1 cellular context compared by ENCODE assay signal in the genomic region with DNA sequence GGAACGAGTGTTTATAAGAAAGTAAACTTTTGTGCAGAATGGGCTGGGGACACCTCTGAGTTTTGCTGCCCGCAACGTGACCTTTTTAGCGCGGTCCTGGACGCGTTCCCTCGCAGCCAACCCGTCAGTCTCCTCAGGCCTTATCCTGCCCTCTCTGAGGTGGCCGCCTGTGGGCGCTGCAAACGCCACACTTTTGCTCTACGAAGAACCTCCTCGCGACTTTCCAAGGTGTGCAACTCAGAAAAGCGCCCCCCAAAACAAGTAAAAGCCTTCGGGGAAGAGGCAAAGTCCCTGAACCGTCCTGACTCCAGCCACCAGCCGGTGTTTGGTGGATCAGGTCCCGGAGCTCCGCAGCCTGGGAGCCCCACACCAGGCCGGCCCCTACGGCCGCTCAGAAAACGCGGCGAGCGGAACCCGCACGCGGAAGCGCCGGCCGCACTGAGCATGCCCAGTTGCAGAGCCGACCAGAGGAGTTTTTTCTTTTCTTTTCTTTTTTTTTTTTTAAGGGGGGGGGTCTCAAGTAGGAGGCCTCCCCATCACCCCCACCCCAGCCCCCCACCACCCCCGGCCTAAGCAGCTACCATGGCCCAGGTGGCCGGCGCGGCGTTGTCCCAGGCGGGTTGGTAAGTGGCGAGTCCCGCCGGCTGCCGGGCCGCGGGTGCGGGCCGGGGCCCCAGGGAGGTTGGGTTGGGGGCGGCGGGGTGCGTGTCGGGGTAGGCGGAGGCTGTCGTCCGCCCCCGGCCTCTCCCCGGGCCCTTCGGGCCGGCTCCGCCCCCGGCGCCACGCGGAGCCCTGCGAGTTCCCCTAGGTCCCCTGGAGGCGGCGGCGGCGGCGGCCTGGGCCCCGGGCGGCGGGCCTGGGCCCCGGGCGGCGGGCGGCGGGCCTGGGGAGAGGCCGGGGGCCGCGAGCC.
TF ChIP-seq lines count a peak whose summit lies in the region.

Gene TDRD3, plus strand, starts transcription at position 438 of the 910 bp plus-strand sequence. Its CDS starts 145 bp downstream, at position 583.

TF ChIP-seq in GM12878, 131 proteins besides CTCF, POLR2A, EP300 and RAD21 (continued from another document and continues in another):
- TF ChIP-seq IRF5 (IDR thresholded peaks at IDR 0.05; ENCODE audit: borderline replicate concordance) (0 out of 2 replicates have a peak, but pooled peaks have one; percentile 14), IKZF1 (conservative IDR thresholded peaks at IDR 0.05) (peak; percentile 32; the same call in 1 of the 2 replicates), PML (IDR thresholded peaks at IDR 0.05; ENCODE audit: low read length) (peak; percentile 90; the same call in 1 of the 2 replicates), NBN (IDR thresholded peaks at IDR 0.05) (peak; percentile 92), RB1 (IDR thresholded peaks at IDR 0.05; ENCODE audit: borderline replicate concordance) (peak; percentile 76), HDAC2 (IDR thresholded peaks at IDR 0.05) (no peak), BCL11A (IDR thresholded peaks at IDR 0.05; ENCODE audit: low read depth, low read length) (no peak), SMAD5 (IDR thresholded peaks at IDR 0.05; ENCODE audit: low read depth) (no peak; the same call in 1 of the 2 replicates), ZNF274 (IDR thresholded peaks at IDR 0.05; ENCODE audit: insufficient read depth, insufficient read length) (no peak), WRNIP1 (IDR thresholded peaks at IDR 0.05; ENCODE audit: borderline replicate concordance, low read depth, low read length) (no peak), MTA3 (IDR thresholded peaks at IDR 0.05; ENCODE audit: borderline replicate concordance, low read length) (no peak), ETV6 (conservative IDR thresholded peaks at IDR 0.05 in 1 of 2, IDR thresholded peaks at IDR 0.05 in 1 of 2; ENCODE audit: borderline replicate concordance in 1 of 2, low read depth in 1 of 2) (no peak), NFIC (IDR thresholded peaks at IDR 0.05; ENCODE audit: low read depth, low read length) (no peak), NR2C2 (IDR thresholded peaks at IDR 0.05; ENCODE audit: borderline replicate concordance, control insufficient read depth, insufficient read length, low read depth) (no peak), ESRRA (IDR thresholded peaks at IDR 0.05; ENCODE audit: low read length) (no peak), RELB (IDR thresholded peaks at IDR 0.05; ENCODE audit: low read depth) (peak; percentile 83; the same call in 1 of the 2 replicates), ATF2 (IDR thresholded peaks at IDR 0.05; ENCODE audit: low read length) (no peak), JUNB (IDR thresholded peaks at IDR 0.05) (no peak), HDGF (IDR thresholded peaks at IDR 0.05) (no peak), EZH2 (IDR thresholded peaks at IDR 0.05; ENCODE audit: borderline replicate concordance, control insufficient read depth, low read depth, low read length) (no peak), MEF2A (IDR thresholded peaks at IDR 0.05; ENCODE audit: insufficient read depth, low read depth, low read length) (no peak), ZNF207 (IDR thresholded peaks at IDR 0.05; ENCODE audit: borderline replicate concordance) (peak; percentile 66; the same call in 1 of the 2 replicates), PAX5 (IDR thresholded peaks at IDR 0.05; ENCODE audit: borderline replicate concordance, low read depth, low read length) (no peak), TBL1XR1 (IDR thresholded peaks at IDR 0.05; ENCODE audit: low read depth, low read length) (no peak; the same call in 1 of the 2 replicates), TCF3 (IDR thresholded peaks at IDR 0.05; ENCODE audit: borderline replicate concordance, insufficient read depth, low read depth, low read length) (0 out of 2 replicates have a peak, but pooled peaks have one; percentile 15), ZSCAN29 (IDR thresholded peaks at IDR 0.05) (no peak), CBX3 (IDR thresholded peaks at IDR 0.05; ENCODE audit: borderline replicate concordance, low read depth) (no peak), NRF1 (conservative IDR thresholded peaks at IDR 0.05; ENCODE audit: low read depth, low read length) (no peak), FOXM1 (IDR thresholded peaks at IDR 0.05; ENCODE audit: low read depth, low read length) (0 out of 2 replicates have a peak, but pooled peaks have one; percentile 46), BCL3 (IDR thresholded peaks at IDR 0.05; ENCODE audit: borderline replicate concordance, insufficient read depth, low read depth, low read length, poor library complexity, severe bottlenecking) (no peak), RBBP5 (conservative IDR thresholded peaks at IDR 0.05) (no peak), TCF12 (IDR thresholded peaks at IDR 0.05; ENCODE audit: low read depth, low read length) (no peak), CREM (IDR thresholded peaks at IDR 0.05; ENCODE audit: low read depth) (peak; percentile 54), E4F1 (IDR thresholded peaks at IDR 0.05; ENCODE audit: borderline replicate concordance, partially characterized antibody) (peak; percentile 43), KAT2A (conservative IDR thresholded peaks at IDR 0.05; ENCODE audit: control insufficient read depth, low read depth, low read length) (no peak), BHLHE40 (IDR thresholded peaks at IDR 0.05; ENCODE audit: borderline replicate concordance in 1 of 2, low read depth in 2 of 2, low read length in 1 of 2) (peak in 1 of 2 experiments; percentile 20; a peak in 1 of 4 replicates), SRF (IDR thresholded peaks at IDR 0.05; ENCODE audit: low read depth in 2 of 2, low read length in 2 of 2) (no peak)
- TF ChIP-seq, protein P1, sequence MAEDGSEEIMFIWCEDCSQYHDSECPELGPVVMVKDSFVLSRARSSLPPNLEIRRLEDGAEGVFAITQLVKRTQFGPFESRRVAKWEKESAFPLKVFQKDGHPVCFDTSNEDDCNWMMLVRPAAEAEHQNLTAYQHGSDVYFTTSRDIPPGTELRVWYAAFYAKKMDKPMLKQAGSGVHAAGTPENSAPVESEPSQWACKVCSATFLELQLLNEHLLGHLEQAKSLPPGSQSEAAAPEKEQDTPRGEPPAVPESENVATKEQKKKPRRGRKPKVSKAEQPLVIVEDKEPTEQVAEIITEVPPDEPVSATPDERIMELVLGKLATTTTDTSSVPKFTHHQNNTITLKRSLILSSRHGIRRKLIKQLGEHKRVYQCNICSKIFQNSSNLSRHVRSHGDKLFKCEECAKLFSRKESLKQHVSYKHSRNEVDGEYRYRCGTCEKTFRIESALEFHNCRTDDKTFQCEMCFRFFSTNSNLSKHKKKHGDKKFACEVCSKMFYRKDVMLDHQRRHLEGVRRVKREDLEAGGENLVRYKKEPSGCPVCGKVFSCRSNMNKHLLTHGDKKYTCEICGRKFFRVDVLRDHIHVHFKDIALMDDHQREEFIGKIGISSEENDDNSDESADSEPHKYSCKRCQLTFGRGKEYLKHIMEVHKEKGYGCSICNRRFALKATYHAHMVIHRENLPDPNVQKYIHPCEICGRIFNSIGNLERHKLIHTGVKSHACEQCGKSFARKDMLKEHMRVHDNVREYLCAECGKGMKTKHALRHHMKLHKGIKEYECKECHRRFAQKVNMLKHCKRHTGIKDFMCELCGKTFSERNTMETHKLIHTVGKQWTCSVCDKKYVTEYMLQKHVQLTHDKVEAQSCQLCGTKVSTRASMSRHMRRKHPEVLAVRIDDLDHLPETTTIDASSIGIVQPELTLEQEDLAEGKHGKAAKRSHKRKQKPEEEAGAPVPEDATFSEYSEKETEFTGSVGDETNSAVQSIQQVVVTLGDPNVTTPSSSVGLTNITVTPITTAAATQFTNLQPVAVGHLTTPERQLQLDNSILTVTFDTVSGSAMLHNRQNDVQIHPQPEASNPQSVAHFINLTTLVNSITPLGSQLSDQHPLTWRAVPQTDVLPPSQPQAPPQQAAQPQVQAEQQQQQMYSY (CRISPR knock-in tag; IDR thresholded peaks at IDR 0.05): no peak
- TF ChIP-seq, protein P2, sequence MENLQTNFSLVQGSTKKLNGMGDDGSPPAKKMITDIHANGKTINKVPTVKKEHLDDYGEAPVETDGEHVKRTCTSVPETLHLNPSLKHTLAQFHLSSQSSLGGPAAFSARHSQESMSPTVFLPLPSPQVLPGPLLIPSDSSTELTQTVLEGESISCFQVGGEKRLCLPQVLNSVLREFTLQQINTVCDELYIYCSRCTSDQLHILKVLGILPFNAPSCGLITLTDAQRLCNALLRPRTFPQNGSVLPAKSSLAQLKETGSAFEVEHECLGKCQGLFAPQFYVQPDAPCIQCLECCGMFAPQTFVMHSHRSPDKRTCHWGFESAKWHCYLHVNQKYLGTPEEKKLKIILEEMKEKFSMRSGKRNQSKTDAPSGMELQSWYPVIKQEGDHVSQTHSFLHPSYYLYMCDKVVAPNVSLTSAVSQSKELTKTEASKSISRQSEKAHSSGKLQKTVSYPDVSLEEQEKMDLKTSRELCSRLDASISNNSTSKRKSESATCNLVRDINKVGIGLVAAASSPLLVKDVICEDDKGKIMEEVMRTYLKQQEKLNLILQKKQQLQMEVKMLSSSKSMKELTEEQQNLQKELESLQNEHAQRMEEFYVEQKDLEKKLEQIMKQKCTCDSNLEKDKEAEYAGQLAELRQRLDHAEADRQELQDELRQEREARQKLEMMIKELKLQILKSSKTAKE (IDR thresholded peaks at IDR 0.05; ENCODE audit: low read depth, poor library complexity, severe bottlenecking): peak; percentile 76
- TF ChIP-seq, protein P3, sequence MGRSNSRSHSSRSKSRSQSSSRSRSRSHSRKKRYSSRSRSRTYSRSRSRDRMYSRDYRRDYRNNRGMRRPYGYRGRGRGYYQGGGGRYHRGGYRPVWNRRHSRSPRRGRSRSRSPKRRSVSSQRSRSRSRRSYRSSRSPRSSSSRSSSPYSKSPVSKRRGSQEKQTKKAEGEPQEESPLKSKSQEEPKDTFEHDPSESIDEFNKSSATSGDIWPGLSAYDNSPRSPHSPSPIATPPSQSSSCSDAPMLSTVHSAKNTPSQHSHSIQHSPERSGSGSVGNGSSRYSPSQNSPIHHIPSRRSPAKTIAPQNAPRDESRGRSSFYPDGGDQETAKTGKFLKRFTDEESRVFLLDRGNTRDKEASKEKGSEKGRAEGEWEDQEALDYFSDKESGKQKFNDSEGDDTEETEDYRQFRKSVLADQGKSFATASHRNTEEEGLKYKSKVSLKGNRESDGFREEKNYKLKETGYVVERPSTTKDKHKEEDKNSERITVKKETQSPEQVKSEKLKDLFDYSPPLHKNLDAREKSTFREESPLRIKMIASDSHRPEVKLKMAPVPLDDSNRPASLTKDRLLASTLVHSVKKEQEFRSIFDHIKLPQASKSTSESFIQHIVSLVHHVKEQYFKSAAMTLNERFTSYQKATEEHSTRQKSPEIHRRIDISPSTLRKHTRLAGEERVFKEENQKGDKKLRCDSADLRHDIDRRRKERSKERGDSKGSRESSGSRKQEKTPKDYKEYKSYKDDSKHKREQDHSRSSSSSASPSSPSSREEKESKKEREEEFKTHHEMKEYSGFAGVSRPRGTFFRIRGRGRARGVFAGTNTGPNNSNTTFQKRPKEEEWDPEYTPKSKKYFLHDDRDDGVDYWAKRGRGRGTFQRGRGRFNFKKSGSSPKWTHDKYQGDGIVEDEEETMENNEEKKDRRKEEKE (IDR thresholded peaks at IDR 0.05): no peak
